ENCODE assay signal across 8 cellular contexts in the genomic region with DNA sequence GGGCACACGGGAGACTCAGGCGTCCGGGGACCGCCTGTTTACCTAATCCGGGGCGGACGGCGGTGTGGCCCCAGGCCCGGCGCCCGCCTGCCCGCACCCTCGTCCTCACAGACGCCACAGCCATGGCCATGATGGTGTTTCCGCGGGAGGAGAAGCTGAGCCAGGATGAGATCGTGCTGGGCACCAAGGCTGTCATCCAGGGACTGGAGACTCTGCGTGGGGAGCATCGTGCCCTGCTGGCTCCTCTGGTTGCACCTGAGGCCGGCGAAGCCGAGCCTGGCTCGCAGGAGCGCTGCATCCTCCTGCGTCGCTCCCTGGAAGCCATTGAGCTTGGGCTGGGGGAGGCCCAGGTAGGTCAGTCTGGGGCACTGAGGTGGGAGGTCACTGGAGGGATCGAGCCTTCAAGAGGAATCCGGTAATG. TPM values are rescaled to one million over a fixed set of nuclear protein-coding genes. Genes with fewer than 3 reads are reported as not detected.
A peak's percentile ranks its signal among the peaks of the same experiment; 100 is the strongest.
DNase-seq lines count a peak whose midpoint lies in the region; ATAC-seq and TF ChIP-seq lines count a peak whose summit lies in the region.

No MANE protein-coding gene starts in this region.

- TF ChIP-seq CTCF in BE2C (IDR thresholded peaks at IDR 0.05; ENCODE audit: low read depth, low read length) (no peak), KMS-11 (conservative IDR thresholded peaks at IDR 0.05; ENCODE audit: low read depth, low read length) (peak; percentile 34; the same call in 1 of the 2 replicates)

- intact Hi-C loops in dendritic cell treated with granulocyte-macrophage colony-stimulating factor and Interleukin-4, amounts not matched to agents 40 ng/mL and 50 ng/mL, for 4 days (cut with micrococcal nuclease): loop anchor here (1.0 kb wide), 1 partner anchor 36 kb away; no protein-coding TSS in a partner anchor
- intact Hi-C loops in naive thymus-derived CD4-positive, alpha-beta T cell (cut with micrococcal nuclease): loop anchor here (1.0 to 2.0 kb wide), 2 partner anchors 36 to 400 kb away; partner anchors contain the start of gene CFL1 (in 1 of the 2)

- in situ Hi-C loops in ACHN (cut with HindIII; ENCODE audit: low pct_ligation_motif_present, low pct_unique_long_range_greater_than_20kb, low sequenced_read_pairs): no loop called here

- no peak overlapping the region for H3K27ac Mint-ChIP-seq in dendritic cell treated with granulocyte-macrophage colony-stimulating factor and Interleukin-4, amounts not matched to agents 40 ng/mL and 50 ng/mL, for 4 days
- peak overlapping the region; percentile 34 to 98 (median 81) for H3K27ac Mint-ChIP-seq in naive thymus-derived CD4-positive, alpha-beta T cell

- ATAC-seq in naive thymus-derived CD4-positive, alpha-beta T cell: no peak

- peaks cover 5% of the 10 kb centered on the region for H3K36me3 Mint-ChIP-seq in dendritic cell treated with granulocyte-macrophage colony-stimulating factor and Interleukin-4, amounts not matched to agents 40 ng/mL and 50 ng/mL, for 4 days (ENCODE audit: low read depth)
- peaks cover 0 to 22% (median 13%) of the 10 kb centered on the region in 5 donors for H3K36me3 Mint-ChIP-seq in naive thymus-derived CD4-positive, alpha-beta T cell

- CTCF ChIA-PET in naive thymus-derived CD4-positive, alpha-beta T cell (lab: Charles Lee): interaction anchor here (1.2 to 2.3 kb wide), 7 partner anchors 9 to 190 kb away, joined by 3 to 9 read pairs (median 6); partner anchors contain the start of genes RAB1B and YIF1A

- peak overlapping the region; percentile 69 for H3K4me3 Mint-ChIP-seq in dendritic cell treated with granulocyte-macrophage colony-stimulating factor and Interleukin-4, amounts not matched to agents 40 ng/mL and 50 ng/mL, for 4 days
- H3K4me3 Mint-ChIP-seq in naive thymus-derived CD4-positive, alpha-beta T cell: peak overlapping the region; percentile 65 to 97 (median 94)

- H3K27ac ChIP-seq in KMS-11: peak overlapping the region; percentile 49; the same call in 1 of the 2 replicates
- peak overlapping the region; percentile 98 for H3K27ac ChIP-seq in naive thymus-derived CD4-positive, alpha-beta T cell (ENCODE audit: low read depth, low read length)

- H3K4me3 ChIP-seq in BE2C (ENCODE audit: low read depth, low read length): peak overlapping the region; percentile 94
- H3K4me3 ChIP-seq in KMS-11 (IDR thresholded peaks at IDR 0.05; ENCODE audit: insufficient read depth, low read depth, low read length): no peak overlapping the region
- peak overlapping the region; percentile 80 for H3K4me3 ChIP-seq in naive thymus-derived CD4-positive, alpha-beta T cell (ENCODE audit: low read length)

- POLR2A ChIA-PET in naive thymus-derived CD4-positive, alpha-beta T cell (lab: Charles Lee): interaction anchor here (0.7 to 1.4 kb wide), 2 partner anchors 24 to 114 kb away, joined by 3 read pairs; no protein-coding TSS in a partner anchor

- no peaks in the 10 kb centered on the region for H4K20me1 ChIP-seq in KMS-11 (ENCODE audit: insufficient read depth)

- peak overlapping the region; percentile 93; the same call in 1 of the 2 replicates for H2AFZ ChIP-seq in KMS-11 (ENCODE audit: low read depth)

- H3K36me3 ChIP-seq in BE2C: peaks cover 5% of the 10 kb centered on the region; the same call in 1 of the 2 replicates
- H3K36me3 ChIP-seq in KMS-11 (ENCODE audit: insufficient read depth): no peaks in the 10 kb centered on the region
- H3K36me3 ChIP-seq in naive thymus-derived CD4-positive, alpha-beta T cell (ENCODE audit: control insufficient read depth in 2 of 3, insufficient read depth in 3 of 3, low read length in 3 of 3): peaks cover 0 to 44% (median 0%) of the 10 kb centered on the region in 3 experiments

- peaks cover 15% of the 10 kb centered on the region for H3K4me1 Mint-ChIP-seq in dendritic cell treated with granulocyte-macrophage colony-stimulating factor and Interleukin-4, amounts not matched to agents 40 ng/mL and 50 ng/mL, for 4 days (ENCODE audit: low read depth)
- H3K4me1 Mint-ChIP-seq in naive thymus-derived CD4-positive, alpha-beta T cell: peaks cover 21 to 33% (median 30%) of the 10 kb centered on the region in 7 donors

- peaks cover 61% of the 10 kb centered on the region for H3K27me3 Mint-ChIP-seq in dendritic cell treated with granulocyte-macrophage colony-stimulating factor and Interleukin-4, amounts not matched to agents 40 ng/mL and 50 ng/mL, for 4 days
- no peaks in the 10 kb centered on the region for H3K27me3 Mint-ChIP-seq in naive thymus-derived CD4-positive, alpha-beta T cell

- H3K9ac ChIP-seq in KMS-11: peak overlapping the region; percentile 71

- H3K4me1 ChIP-seq in BE2C (no peaks in the 10 kb centered on the region), KMS-11 (ENCODE audit: low read depth, poor library complexity, severe bottlenecking) (peaks cover 15% of the 10 kb centered on the region)
- peaks cover 18 to 20% of the 10 kb centered on the region in 2 donors for H3K4me1 ChIP-seq in naive thymus-derived CD4-positive, alpha-beta T cell (ENCODE audit: control insufficient read depth in 2 of 2, insufficient read depth in 2 of 2, low read length in 2 of 2)

- H3K4me2 ChIP-seq in KMS-11: peak overlapping the region; percentile 99

- peaks cover 9% of the 10 kb centered on the region; the same call in 1 of the 2 replicates for H3K79me2 ChIP-seq in KMS-11 (ENCODE audit: insufficient read depth, low read depth)

- H3K9me3 Mint-ChIP-seq in dendritic cell treated with granulocyte-macrophage colony-stimulating factor and Interleukin-4, amounts not matched to agents 40 ng/mL and 50 ng/mL, for 4 days: no peaks in the 10 kb centered on the region
- peaks cover 0 to 8% (median 0%) of the 10 kb centered on the region in 11 donors for H3K9me3 Mint-ChIP-seq in naive thymus-derived CD4-positive, alpha-beta T cell

- H3K27me3 ChIP-seq in BE2C (no peaks in the 10 kb centered on the region), KMS-11 (ENCODE audit: insufficient read depth, low read depth) (no peaks in the 10 kb centered on the region)
- no peaks in the 10 kb centered on the region for H3K27me3 ChIP-seq in naive thymus-derived CD4-positive, alpha-beta T cell (ENCODE audit: control insufficient read depth in 2 of 2, insufficient read depth in 2 of 2, low read length in 2 of 2)

- DNase-seq in BE2C: no peak
- no peak for DNase-seq in naive thymus-derived CD4-positive, alpha-beta T cell
- DNase-seq in NCI-H128 (lab: John Stamatoyannopoulos, UW; ENCODE audit: unreplicated experiment): no peak
- no peak for DNase-seq in stimulated activated CD4-positive, alpha-beta T cell treated with anti-CD3 and anti-CD28 coated beads, Interleukin-2, amount 100 ng/mL, for 24 hours
- no peak for DNase-seq in ACHN
- DNase-seq in DMS53 treated with DMSO at 0.1 percent for 48 hours (lab: John Stamatoyannopoulos, UW; ENCODE audit: unreplicated experiment): no peak

- no peaks in the 10 kb centered on the region for H3K9me3 ChIP-seq in BE2C
- no peaks in the 10 kb centered on the region for H3K9me3 ChIP-seq in naive thymus-derived CD4-positive, alpha-beta T cell (ENCODE audit: control insufficient read depth in 2 of 3, low read length in 3 of 3)

RNA-seq across cellular contexts. Expression of gene KLC2, which starts 1.0 kb away (rescaled TPM):
- 79.2 TPM for polyA plus RNA-seq in BE2C (2012; ENCODE audit: insufficient read depth, insufficient read length, low read depth)
- total RNA-seq in naive thymus-derived CD4-positive, alpha-beta T cell: 10 to 100 TPM; 26.7 to 53.6 (median 41.5) TPM
- polyA plus RNA-seq in naive thymus-derived CD4-positive, alpha-beta T cell: 1 to 10 TPM; 5.5 to 7.6 TPM

RNA-seq across cellular contexts. Expression of gene RAB1B, which starts 10.0 kb away (rescaled TPM):
- polyA plus RNA-seq in BE2C (2012; ENCODE audit: insufficient read depth, insufficient read length, low read depth): 263 TPM
- total RNA-seq in naive thymus-derived CD4-positive, alpha-beta T cell: 100 to 1,000 TPM in 1 of 5 experiments, 10 to 100 TPM in 4; 60.6 to 151 (median 70.7) TPM
- polyA plus RNA-seq in naive thymus-derived CD4-positive, alpha-beta T cell: 10 to 100 TPM; 11.3 to 13.5 TPM

RNA-seq across cellular contexts. Expression of gene CNIH2, which starts 19.5 kb away (rescaled TPM):
- polyA plus RNA-seq in BE2C (2012; ENCODE audit: insufficient read depth, insufficient read length, low read depth): 8.1 TPM
- total RNA-seq in naive thymus-derived CD4-positive, alpha-beta T cell: 10 to 100 TPM in 1 of 5 experiments, 1 to 10 TPM in 4; 1.3 to 12.3 (median 2.9) TPM
- polyA plus RNA-seq in naive thymus-derived CD4-positive, alpha-beta T cell: not detected

RNA-seq across cellular contexts. Expression of gene YIF1A, which starts 30.5 kb away (rescaled TPM):
- polyA plus RNA-seq in BE2C (2012; ENCODE audit: insufficient read depth, insufficient read length, low read depth): 314 TPM
- 10 to 100 TPM; 25.0 to 66.2 (median 33.3) TPM for total RNA-seq in naive thymus-derived CD4-positive, alpha-beta T cell
- 10 to 100 TPM; 49.3 to 49.5 TPM for polyA plus RNA-seq in naive thymus-derived CD4-positive, alpha-beta T cell

RNA-seq across cellular contexts. Expression of gene TMEM151A, which starts 33.2 kb away (rescaled TPM):
- 16.8 TPM for polyA plus RNA-seq in BE2C (2012; ENCODE audit: insufficient read depth, insufficient read length, low read depth)
- total RNA-seq in naive thymus-derived CD4-positive, alpha-beta T cell: under 1 TPM in 2 of 5 experiments, not detected in 3; 0.11 to 0.29 TPM
- polyA plus RNA-seq in naive thymus-derived CD4-positive, alpha-beta T cell: not detected
